18 cellular contexts compared by ENCODE assay signal in genomic region chr4:140944539-140944938, GRCh38.
DNase-seq lines count a peak whose midpoint lies in the region; TF ChIP-seq lines count a peak whose summit lies in the region.
"Had no signal": no experiment of that assay in that cellular context is flagged by ENCODE, and none has a peak within 500 bp of the region (broad histone marks: within the 10 kb centered on the region; RNA-seq: fewer than 3 reads in every experiment).

No MANE protein-coding gene starts in this region.

- H3K4me1 ChIP-seq in GM23248 (ENCODE audit: insufficient read depth), result peaks cover 34% of the 10 kb centered on the region
- H3K4me1 ChIP-seq in skeletal muscle satellite cell (ENCODE audit: control insufficient read depth, insufficient read depth, low read length), result peaks cover 44% of the 10 kb centered on the region
- H3K4me1 ChIP-seq: colonic mucosa had no signal

- no peaks in the 10 kb centered on the region for H3K9me2 ChIP-seq in GM23248 (ENCODE audit: insufficient read depth)

- H3K4me3 ChIP-seq in GM23248 (peak overlapping the region; percentile 38), fibroblast of the aortic adventitia (ENCODE audit: low read depth, low read length) (no peak overlapping the region), skeletal muscle satellite cell (ENCODE audit: low read length) (peak overlapping the region; percentile 20)
- H3K4me3 ChIP-seq: colonic mucosa, heart left ventricle, SK-N-MC had no signal

- H3K9ac ChIP-seq in GM23248 (0 out of 2 replicates have a peak overlapping the region, but pooled peaks have one; percentile 9), skeletal muscle satellite cell (ENCODE audit: low read depth, low read length) (peak overlapping the region; percentile 76)

- no peak for TF ChIP-seq CTCF in fibroblast of the aortic adventitia (IDR thresholded peaks at IDR 0.05; ENCODE audit: insufficient read depth, low read length)

- no peaks in the 10 kb centered on the region for H3K79me2 ChIP-seq in GM23248 (ENCODE audit: insufficient read depth)

- no peak overlapping the region for H2AFZ ChIP-seq in GM23248

- H3K27ac ChIP-seq in GM23248, result peak overlapping the region; percentile 73
- H3K27ac ChIP-seq: colonic mucosa, SK-N-MC had no signal

- in situ Hi-C loops in GM23248 (cut with MboI), result no loop called here

- DNase-seq in GM23248 (peak; percentile 75), amniotic epithelial cell (ENCODE audit: low read depth) (peak; percentile 59), fibroblast of the aortic adventitia (ENCODE audit: low read depth) (peak; percentile 48), NCI-H748 (lab: John Stamatoyannopoulos, UW; ENCODE audit: unreplicated experiment) (no peak), RPMI8226 (no peak), NK-92 (lab: John Stamatoyannopoulos, UW; ENCODE audit: unreplicated experiment) (no peak)
- DNase-seq: activated CD8-positive, alpha-beta memory T cell treated with anti-CD3 and anti-CD28 coated beads, Interleukin-2, amount 10 ng/mL, durations not matched to agents 7 days and 5 days; amygdala; Calu3; colonic mucosa; GF-D8; heart left ventricle; NCI-H2029 treated with DMSO at 0.1 percent for 48 hours; NCI-H526; OCI-M1; right cardiac atrium had no signal

- H3K4me2 ChIP-seq in GM23248 (ENCODE audit: unreplicated experiment) (peak overlapping the region; percentile 71), skeletal muscle satellite cell (ENCODE audit: low read length) (peak overlapping the region; percentile 67)

- H3K9me3 ChIP-seq in GM23248 (ENCODE audit: low read depth) (no peaks in the 10 kb centered on the region), skeletal muscle satellite cell (replicated peaks; ENCODE audit: low read length) (no peaks in the 10 kb centered on the region)
- H3K9me3 ChIP-seq: colonic mucosa, heart left ventricle had no signal

- H3K27me3 ChIP-seq in GM23248 (replicated peaks; ENCODE audit: insufficient read depth) (no peaks in the 10 kb centered on the region), skeletal muscle satellite cell (ENCODE audit: control insufficient read depth, insufficient read depth, low read length) (no peaks in the 10 kb centered on the region)
- H3K27me3 ChIP-seq: colonic mucosa, heart left ventricle had no signal

- H4K20me1 ChIP-seq in GM23248 (ENCODE audit: insufficient read depth), result no peaks in the 10 kb centered on the region

- H3K36me3 ChIP-seq in GM23248 (ENCODE audit: low read depth) (no peaks in the 10 kb centered on the region), skeletal muscle satellite cell (ENCODE audit: insufficient read depth, low read length) (no peaks in the 10 kb centered on the region)
- H3K36me3 ChIP-seq: colonic mucosa had no signal

- WGBS in GM23248 (ENCODE audit: low coverage in 1 of 2, low lambda C conversion rate in 2 of 2, missing lambda C conversion rate in 2 of 2), 2 experiments, result 37 to 48% methylated on average over 2 of the region's 2 CpGs

- peaks cover 32% of the 10 kb centered on the region for H3F3A ChIP-seq in GM23248 (ENCODE audit: insufficient read depth)

Comparison
In these comparisons a context has a peak if more than half of its experiments do, and no peak if none do; other contexts are left out.
1. DNase-seq: peak in GM23248 (single experiment), amniotic epithelial cell (single experiment) and fibroblast of the aortic adventitia (single experiment); none in NCI-H748 (single experiment), RPMI8226 (single experiment) and NK-92 (single experiment).